In the genomic region with DNA sequence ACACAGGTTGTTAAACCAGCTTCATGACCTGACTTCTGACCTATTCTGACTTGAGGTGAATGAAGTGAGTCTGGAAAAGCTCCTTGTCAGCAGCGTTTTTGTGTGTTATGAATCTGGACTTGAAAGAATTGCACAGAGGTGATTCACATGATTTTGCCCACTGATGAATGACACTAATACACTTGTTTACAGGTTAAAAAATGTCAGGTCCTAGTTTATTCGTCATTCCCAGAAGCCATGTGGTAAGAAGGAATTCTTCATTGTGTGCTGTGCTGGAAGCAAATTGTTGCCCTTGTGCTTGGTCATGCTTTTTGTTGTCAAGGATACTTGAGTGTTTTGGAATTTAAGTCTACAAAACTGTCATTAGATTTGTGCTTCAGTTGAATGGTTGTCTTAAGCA, we compare ENCODE assay signal across 19 cellular contexts. TPM values are rescaled to one million over a fixed set of nuclear protein-coding genes. Genes with fewer than 3 reads are reported as not detected.
A peak's percentile ranks its signal among the peaks of the same experiment; 100 is the strongest.
DNase-seq lines count a peak whose midpoint lies in the region; ATAC-seq, FAIRE-seq and TF ChIP-seq lines count a peak whose summit lies in the region.
"Had no signal": no experiment of that assay in that cellular context is flagged by ENCODE, and none has a peak within 500 bp of the region (broad histone marks: within the 10 kb centered on the region; RNA-seq: fewer than 3 reads in every experiment).

No MANE protein-coding gene starts in this region.

- no peak for ATAC-seq in pancreas
- ATAC-seq: activated T-cell treated with anti-CD3 and anti-CD28 coated beads, Interleukin-2, amount 50 U/mL, for 4 hours; CD8-positive, alpha-beta T cell; Panc1 had no signal

- 83 to 86% methylated on average over 2 of the region's 2 CpGs for WGBS in pancreas, 2 donors

- intact Hi-C loops in pancreas (cut with DNase I) = no loop called here

- no peak overlapping the region for H3K27ac ChIP-seq in pancreas
- H3K27ac ChIP-seq: ascending aorta had no signal

- peaks cover 0 to 24% (median 4%) of the 10 kb centered on the region in 3 donors for H3K36me3 ChIP-seq in pancreas

- DNase-seq in Daoy (ENCODE audit: low read depth) = peak; percentile 22
- peak; percentile 24 for DNase-seq in NCI-H226
- DNase-seq in fibroblast of gingiva (ENCODE audit: low read depth) = peak; percentile 53
- DNase-seq in renal cortical epithelial cell (ENCODE audit: low read depth) = peak; percentile 98
- no peak for DNase-seq in COR-L47 (lab: John Stamatoyannopoulos, UW)
- no peak for DNase-seq in GOT3 (lab: John Stamatoyannopoulos, UW)
- no peak for DNase-seq in pancreas
- no peak for DNase-seq in NCI-H82 treated with DMSO at 0.1 percent for 48 hours (lab: John Stamatoyannopoulos, UW; ENCODE audit: unreplicated experiment)
- DNase-seq: activated CD4-positive, alpha-beta T cell treated with anti-CD3 and anti-CD28 coated beads for 48 hours; activated T-cell treated with anti-CD3 and anti-CD28 coated beads, Interleukin-2, amount 50 U/mL, for 4 hours; CD8-positive, alpha-beta T cell; effector CD4-positive, alpha-beta T cell; NCI-H1417; NCI-H524 treated with DMSO at 0.1 percent for 48 hours; retina; stimulated activated CD4-positive, alpha-beta T cell treated with anti-CD3 and anti-CD28 coated beads, Interleukin-4, amount 100 ng/mL, for 1 hour; stimulated activated naive CD4-positive, alpha-beta T cell had no signal

- no peaks in the 10 kb centered on the region for H3K9me3 ChIP-seq in pancreas
- H3K9me3 ChIP-seq: ascending aorta had no signal

- H3K4me1 ChIP-seq in pancreas = no peaks in the 10 kb centered on the region
- H3K4me1 ChIP-seq: ascending aorta had no signal

- no peak for TF ChIP-seq CTCF in pancreas (IDR thresholded peaks at IDR 0.05)

- no peak for FAIRE-seq in pancreas (lab: Jason Lieb, UNC)

- no peaks in the 10 kb centered on the region for H3K27me3 ChIP-seq in pancreas
- H3K27me3 ChIP-seq: ascending aorta had no signal

- no peak overlapping the region for H3K4me3 ChIP-seq in pancreas
- H3K4me3 ChIP-seq: ascending aorta had no signal

RNA-seq across cellular contexts. Expression of a gene that starts 15.5 kb away (rescaled TPM):
- 49.7 and 62.1 TPM in 2 replicates for total RNA-seq in Daoy (2014; rRNA removed; shearing (Covaris generic))
- 20.9 and 36.5 TPM in 2 replicates for total RNA-seq in renal cortical epithelial cell
- 100 to 1,000 TPM in 2 of 6 donors, 10 to 100 TPM in 4; 74.9 to 121 (median 96.7) TPM for total RNA-seq in pancreas
- 100 to 1,000 TPM in 1 of 2 donors, 10 to 100 TPM in 1; 69.9 to 173 TPM for polyA plus RNA-seq in pancreas

Comparison
In these comparisons a context has a peak if more than half of its experiments do, and no peak if none do; other contexts are left out.
1. DNase-seq: peak in Daoy (single experiment), NCI-H226 (single experiment), fibroblast of gingiva (single experiment) and renal cortical epithelial cell (single experiment); none in COR-L47 (single experiment), GOT3 (single experiment), pancreas (0 of 6) and NCI-H82 treated with DMSO at 0.1 percent for 48 hours (single experiment).